38 cellular contexts compared by ENCODE assay signal in genomic region chr11:86535773-86536172, GRCh38.
"Had no signal": no experiment of that assay in that cellular context is flagged by ENCODE, and none has a peak within 500 bp of the region (broad histone marks: within the 10 kb centered on the region; RNA-seq: fewer than 3 reads in every experiment).

No MANE protein-coding gene starts in this region.

- H3K9me3 Mint-ChIP-seq: activated B cell treated with CpG ODN at 0.5 μM for 24 hours; activated CD4-positive, alpha-beta memory T cell treated with anti-CD3 and anti-CD28 coated beads, Interleukin-2, amount 10 ng/mL, durations not matched to agents 7 days and 5 days; activated naive CD4-positive, alpha-beta T cell treated with anti-CD3 and anti-CD28 coated beads, Interleukin-2, amount 10 ng/mL, durations not matched to agents 7 days and 5 days; activated naive CD4-positive, alpha-beta T cell treated with anti-CD3 and anti-CD28 coated beads, Interleukin-2, amount 50 U/mL, for 24 hours; activated naive CD8-positive, alpha-beta T cell treated with anti-CD3 and anti-CD28 coated beads, Interleukin-2, amount 10 ng/mL, durations not matched to agents 7 days and 5 days; activated naive CD8-positive, alpha-beta T cell treated with anti-CD3 and anti-CD28 coated beads, Interleukin-2, amount 50 U/mL, for 24 hours; activated T-cell treated with anti-CD3 and anti-CD28 coated beads, Interleukin-2, amount 50 U/mL, for 24 hours; activated T-helper 17 cell treated with anti-CD3 and anti-CD28 coated beads, Interleukin-2, amount 50 U/mL, for 72 hours; central memory CD8-positive, alpha-beta T cell; T-helper 2 cell treated with Interferon-gamma antibody and Interleukin-4, amounts not matched to agents 5 μg/mL and 100 μg/mL, for 36 hours had no signal

- H3K36me3 ChIP-seq: ascending aorta, cardiac muscle cell had no signal

- ATAC-seq: activated CD8-positive, alpha-beta memory T cell treated with anti-CD3 and anti-CD28 coated beads, Interleukin-2, amount 10 ng/mL, durations not matched to agents 7 days and 5 days; activated CD8-positive, alpha-beta T cell treated with anti-CD3 and anti-CD28 coated beads, Interleukin-2, amount 10 ng/mL, durations not matched to agents 7 days and 5 days; activated naive CD8-positive, alpha-beta T cell treated with anti-CD3 and anti-CD28 coated beads, Interleukin-2, amount 50 U/mL, for 24 hours; activated T-helper 17 cell treated with anti-CD3 and anti-CD28 coated beads, Interleukin-2, amount 50 U/mL, for 72 hours had no signal

- H3K27ac ChIP-seq: ascending aorta, cardiac muscle cell, VCaP had no signal

- FAIRE-seq: bronchial epithelial cell, TTC549 had no signal

- H3K4me1 Mint-ChIP-seq: activated B cell treated with CpG ODN at 0.5 μM for 24 hours; activated CD4-positive, alpha-beta memory T cell treated with anti-CD3 and anti-CD28 coated beads, Interleukin-2, amount 10 ng/mL, durations not matched to agents 7 days and 5 days; activated CD8-positive, alpha-beta memory T cell treated with anti-CD3 and anti-CD28 coated beads, Interleukin-2, amount 10 ng/mL, durations not matched to agents 7 days and 5 days; activated naive CD4-positive, alpha-beta T cell treated with anti-CD3 and anti-CD28 coated beads, Interleukin-2, amount 10 ng/mL, durations not matched to agents 7 days and 5 days; activated naive CD4-positive, alpha-beta T cell treated with anti-CD3 and anti-CD28 coated beads, Interleukin-2, amount 50 U/mL, for 24 hours; activated naive CD8-positive, alpha-beta T cell treated with anti-CD3 and anti-CD28 coated beads, Interleukin-2, amount 10 ng/mL, durations not matched to agents 7 days and 5 days; activated naive CD8-positive, alpha-beta T cell treated with anti-CD3 and anti-CD28 coated beads, Interleukin-2, amount 50 U/mL, for 24 hours; activated T-helper 17 cell treated with anti-CD3 and anti-CD28 coated beads, Interleukin-2, amount 50 U/mL, for 72 hours; brain; central memory CD8-positive, alpha-beta T cell had no signal

- H3K36me3 Mint-ChIP-seq: activated CD8-positive, alpha-beta memory T cell treated with anti-CD3 and anti-CD28 coated beads, Interleukin-2, amount 10 ng/mL, durations not matched to agents 7 days and 5 days; activated naive CD4-positive, alpha-beta T cell treated with anti-CD3 and anti-CD28 coated beads, Interleukin-2, amount 10 ng/mL, durations not matched to agents 7 days and 5 days; activated naive CD4-positive, alpha-beta T cell treated with anti-CD3 and anti-CD28 coated beads, Interleukin-2, amount 50 U/mL, for 24 hours; activated naive CD8-positive, alpha-beta T cell; activated naive CD8-positive, alpha-beta T cell treated with anti-CD3 and anti-CD28 coated beads, Interleukin-2, amount 10 ng/mL, durations not matched to agents 7 days and 5 days; brain had no signal

- H3K27ac Mint-ChIP-seq: activated B cell treated with CpG ODN at 0.5 μM for 24 hours; activated CD4-positive, alpha-beta memory T cell treated with anti-CD3 and anti-CD28 coated beads, Interleukin-2, amount 10 ng/mL, durations not matched to agents 7 days and 5 days; activated CD4-positive, alpha-beta T cell treated with anti-CD3 and anti-CD28 coated beads, Interleukin-2, amount 10 ng/mL, durations not matched to agents 24 days and 14 days; activated CD8-positive, alpha-beta memory T cell treated with anti-CD3 and anti-CD28 coated beads, Interleukin-2, amount 10 ng/mL, durations not matched to agents 7 days and 5 days; activated CD8-positive, alpha-beta T cell treated with anti-CD3 and anti-CD28 coated beads, Interleukin-2, amount 10 ng/mL, durations not matched to agents 7 days and 5 days; activated naive CD4-positive, alpha-beta T cell treated with anti-CD3 and anti-CD28 coated beads, Interleukin-2, amount 10 ng/mL, durations not matched to agents 7 days and 5 days; activated naive CD4-positive, alpha-beta T cell treated with anti-CD3 and anti-CD28 coated beads, Interleukin-2, amount 50 U/mL, for 24 hours; activated naive CD8-positive, alpha-beta T cell; activated naive CD8-positive, alpha-beta T cell treated with anti-CD3 and anti-CD28 coated beads, Interleukin-2, amount 10 ng/mL, durations not matched to agents 7 days and 5 days; activated naive CD8-positive, alpha-beta T cell treated with anti-CD3 and anti-CD28 coated beads, Interleukin-2, amount 50 U/mL, for 24 hours; activated T-cell treated with anti-CD3 and anti-CD28 coated beads, Interleukin-2, amount 50 U/mL, for 24 hours; activated T-helper 17 cell treated with anti-CD3 and anti-CD28 coated beads, Interleukin-2, amount 50 U/mL, for 72 hours; brain; T-helper 1 cell treated with Interleukin-12 subunit alpha and Interleukin-12 subunit beta and Interleukin-4 antibody, amounts not matched to agents 30 μg/mL and 1 μg/mL, for 36 hours; T-helper 2 cell treated with Interferon-gamma antibody and Interleukin-4, amounts not matched to agents 5 μg/mL and 100 μg/mL, for 36 hours had no signal

- H3K4me3 ChIP-seq: ascending aorta, cardiac muscle cell had no signal

- H3K27me3 Mint-ChIP-seq: activated B cell treated with CpG ODN at 0.5 μM for 24 hours; activated CD4-positive, alpha-beta T cell treated with anti-CD3 and anti-CD28 coated beads, Interleukin-2, amount 10 ng/mL, durations not matched to agents 24 days and 14 days; activated naive CD4-positive, alpha-beta T cell treated with anti-CD3 and anti-CD28 coated beads, Interleukin-2, amount 10 ng/mL, durations not matched to agents 7 days and 5 days; activated naive CD4-positive, alpha-beta T cell treated with anti-CD3 and anti-CD28 coated beads, Interleukin-2, amount 50 U/mL, for 24 hours; activated T-cell treated with anti-CD3 and anti-CD28 coated beads, Interleukin-2, amount 50 U/mL, for 24 hours; activated T-helper 17 cell treated with anti-CD3 and anti-CD28 coated beads, Interleukin-2, amount 50 U/mL, for 72 hours; central memory CD8-positive, alpha-beta T cell had no signal

- H3K27me3 ChIP-seq: ascending aorta, cardiac muscle cell had no signal

- H3K4me1 ChIP-seq: ascending aorta had no signal

- H3K9me3 ChIP-seq: ascending aorta had no signal

- DNase-seq: activated B cell treated with CpG ODN at 0.5 μM for 24 hours; activated CD4-positive, alpha-beta memory T cell treated with anti-CD3 and anti-CD28 coated beads, Interleukin-2, amount 10 ng/mL, durations not matched to agents 7 days and 5 days; activated CD4-positive, alpha-beta T cell treated with anti-CD3 and anti-CD28 coated beads for 4 hours; activated CD4-positive, alpha-beta T cell treated with anti-CD3 and anti-CD28 coated beads, Interleukin-2, amount 10 ng/mL, durations not matched to agents 24 days and 14 days; activated CD4-positive, alpha-beta T cell treated with anti-CD3 and anti-CD28 coated beads, Interleukin-2, amount 50 U/mL, for 1 hour; activated CD4-positive, alpha-beta T cell treated with anti-CD3 and anti-CD28 coated beads, Interleukin-2, amount 50 U/mL, for 48 hours; activated CD4-positive, CD25-positive, alpha-beta regulatory T cell treated with anti-CD3 and anti-CD28 coated beads, Interleukin-2, amount 50 U/mL, for 72 hours; activated CD8-positive, alpha-beta memory T cell treated with anti-CD3 and anti-CD28 coated beads for 24 hours; activated CD8-positive, alpha-beta memory T cell treated with anti-CD3 and anti-CD28 coated beads, Interleukin-2, amount 10 ng/mL, durations not matched to agents 7 days and 5 days; activated CD8-positive, alpha-beta memory T cell treated with anti-CD3 and anti-CD28 coated beads, Interleukin-2, amount 50 U/mL, for 48 hours; activated CD8-positive, alpha-beta T cell treated with anti-CD3 and anti-CD28 coated beads, Interleukin-2, amount 10 ng/mL, durations not matched to agents 7 days and 5 days; activated effector memory CD4-positive, alpha-beta T cell treated with anti-CD3 and anti-CD28 coated beads, Interleukin-2, amount 50 U/mL, for 16 hours; activated gamma-delta T cell treated with Interleukin-2 at 50 U/mL for 16 hours; activated naive CD4-positive, alpha-beta T cell; activated naive CD4-positive, alpha-beta T cell treated with anti-CD3 and anti-CD28 coated beads, Interleukin-2, amount 10 ng/mL, durations not matched to agents 7 days and 5 days; activated naive CD8-positive, alpha-beta T cell treated with anti-CD3 and anti-CD28 coated beads, Interleukin-2, amount 10 ng/mL, durations not matched to agents 7 days and 5 days; activated naive CD8-positive, alpha-beta T cell treated with anti-CD3 and anti-CD28 coated beads, Interleukin-2, amount 50 U/mL, for 24 hours; activated T-cell treated with anti-CD3 and anti-CD28 coated beads, Interleukin-2, amount 50 U/mL, for 24 hours; activated T-cell treated with anti-CD3 and anti-CD28 coated beads, Interleukin-2, amount 50 U/mL, for 48 hours; amygdala; anterior cingulate cortex; caudate nucleus; cerebellar nuclear complex; T-helper 1 cell; T-helper 2 cell; T-helper 9 cell had no signal

- H3K4me3 Mint-ChIP-seq: activated B cell treated with CpG ODN at 0.5 μM for 24 hours; activated CD4-positive, alpha-beta memory T cell treated with anti-CD3 and anti-CD28 coated beads, Interleukin-2, amount 10 ng/mL, durations not matched to agents 7 days and 5 days; activated CD4-positive, alpha-beta T cell treated with anti-CD3 and anti-CD28 coated beads, Interleukin-2, amount 10 ng/mL, durations not matched to agents 24 days and 14 days; activated CD8-positive, alpha-beta memory T cell treated with anti-CD3 and anti-CD28 coated beads, Interleukin-2, amount 10 ng/mL, durations not matched to agents 7 days and 5 days; activated CD8-positive, alpha-beta T cell treated with anti-CD3 and anti-CD28 coated beads, Interleukin-2, amount 10 ng/mL, durations not matched to agents 7 days and 5 days; activated naive CD4-positive, alpha-beta T cell treated with anti-CD3 and anti-CD28 coated beads, Interleukin-2, amount 10 ng/mL, durations not matched to agents 7 days and 5 days; activated naive CD4-positive, alpha-beta T cell treated with anti-CD3 and anti-CD28 coated beads, Interleukin-2, amount 50 U/mL, for 24 hours; activated naive CD8-positive, alpha-beta T cell; activated naive CD8-positive, alpha-beta T cell treated with anti-CD3 and anti-CD28 coated beads, Interleukin-2, amount 10 ng/mL, durations not matched to agents 7 days and 5 days; activated naive CD8-positive, alpha-beta T cell treated with anti-CD3 and anti-CD28 coated beads, Interleukin-2, amount 50 U/mL, for 24 hours; activated T-cell treated with anti-CD3 and anti-CD28 coated beads, Interleukin-2, amount 50 U/mL, for 24 hours; activated T-helper 17 cell treated with anti-CD3 and anti-CD28 coated beads, Interleukin-2, amount 50 U/mL, for 72 hours; brain; central memory CD8-positive, alpha-beta T cell; T-helper 1 cell treated with Interleukin-12 subunit alpha and Interleukin-12 subunit beta and Interleukin-4 antibody, amounts not matched to agents 30 μg/mL and 1 μg/mL, for 36 hours; T-helper 2 cell treated with Interferon-gamma antibody and Interleukin-4, amounts not matched to agents 5 μg/mL and 100 μg/mL, for 36 hours had no signal
